In the genomic region with DNA sequence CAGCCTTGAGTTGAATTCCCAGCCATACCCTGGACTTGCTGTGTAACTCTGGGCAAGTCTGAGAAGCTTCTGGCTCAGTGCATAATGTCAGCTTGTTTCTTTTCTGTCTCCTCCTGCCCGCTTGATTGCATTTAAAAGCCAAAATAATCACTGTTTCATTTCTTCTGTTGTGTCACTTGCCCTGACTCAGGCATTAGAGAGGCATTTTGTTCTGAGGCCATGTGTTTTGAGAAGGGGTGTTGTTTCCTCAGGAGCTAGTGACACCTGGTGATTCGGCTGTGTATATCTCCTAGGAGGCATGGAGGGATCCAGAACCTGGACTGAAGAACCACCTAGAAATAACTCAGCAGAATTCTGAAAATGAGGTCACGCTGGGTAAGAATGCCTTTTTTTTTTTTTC, we compare ENCODE assay signal across 9 cellular contexts. TPM values are rescaled to one million over a fixed set of nuclear protein-coding genes. Genes with fewer than 3 reads are reported as not detected.
DNase-seq lines count a peak whose midpoint lies in the region; ATAC-seq and TF ChIP-seq lines count a peak whose summit lies in the region.
"Had no signal": no experiment of that assay in that cellular context is flagged by ENCODE, and none has a peak within 500 bp of the region (broad histone marks: within the 10 kb centered on the region; RNA-seq: fewer than 3 reads in every experiment).

No MANE protein-coding gene starts in this region.

- peaks cover 23% of the 10 kb centered on the region for H3K4me1 Mint-ChIP-seq in WTC11

- H3K4me3 ChIP-seq in BE2C (ENCODE audit: low read depth, low read length) (no peak overlapping the region), HL-60 (replicated peaks; ENCODE audit: insufficient read depth, low read length) (no peak overlapping the region), vagina (no peak overlapping the region)

- POLR2A ChIA-PET in WTC11 (lab: Charles Lee): interaction anchor here (0.7 to 1.7 kb wide), 3 partner anchors 16 to 38 kb away, joined by 3 to 6 read pairs (median 4); a partner anchor contains a TSS

- H3K27me3 ChIP-seq in BE2C (no peaks in the 10 kb centered on the region), HL-60 (ENCODE audit: insufficient read depth, poor library complexity, severe bottlenecking) (no peaks in the 10 kb centered on the region), vagina (no peaks in the 10 kb centered on the region)

- H3K4me1 ChIP-seq in BE2C (no peaks in the 10 kb centered on the region), vagina (peaks cover 15% of the 10 kb centered on the region)

- TF ChIP-seq CTCF in BE2C (IDR thresholded peaks at IDR 0.05; ENCODE audit: low read depth, low read length) (peak; percentile 29), HL-60 (IDR thresholded peaks at IDR 0.05; ENCODE audit: insufficient read depth, low read length) (no peak), WTC11 (IDR thresholded peaks at IDR 0.05) (no peak), vagina (IDR thresholded peaks at IDR 0.05) (no peak)

- no peaks in the 10 kb centered on the region for H3K9me3 Mint-ChIP-seq in WTC11

- intact Hi-C loops in vagina (cut with DNase I): no loop called here

- H3K27ac Mint-ChIP-seq in WTC11: peak overlapping the region; percentile 91

- peaks cover 14% of the 10 kb centered on the region for H3K36me3 ChIP-seq in BE2C
- H3K36me3 ChIP-seq in vagina: peaks cover 0 to 58% of the 10 kb centered on the region in 2 donors

- peaks cover 8% of the 10 kb centered on the region for H3K27me3 Mint-ChIP-seq in WTC11 (ENCODE audit: low read depth)

- no peak for TF ChIP-seq POLR2A in vagina (IDR thresholded peaks at IDR 0.05)

- CTCF ChIA-PET in WTC11 (lab: Charles Lee): interaction anchor here (0.5 to 11.7 kb wide), 12 partner anchors 13 to 305 kb away, joined by 3 to 139 read pairs (median 6); a partner anchor contains a TSS

- DNase-seq in BE2C (no peak), HL-60 (ENCODE audit: low read depth in 1 of 2, low spot score in 1 of 2) (peak in 1 of 2 experiments; percentile 43), WTC11 (ENCODE audit: low spot score) (no peak), globus pallidus (ENCODE audit: low spot score) (peak; percentile 51), occipital lobe (lab: John Stamatoyannopoulos, UW) (no peak), vagina (ENCODE audit: extremely low spot score in 2 of 2) (no peak)
- DNase-seq: NCI-H345 had no signal

- H3K9me3 ChIP-seq in BE2C (no peaks in the 10 kb centered on the region), vagina (no peaks in the 10 kb centered on the region)

- 0 out of 2 replicates have a peak overlapping the region, but pooled peaks have one; percentile 3 for H3K27ac ChIP-seq in HL-60 (replicated peaks)
- no peak overlapping the region for H3K27ac ChIP-seq in vagina

- H3K4me3 Mint-ChIP-seq in WTC11: no peak overlapping the region

- H3K36me3 Mint-ChIP-seq in WTC11: peaks cover 37% of the 10 kb centered on the region

- ATAC-seq in WTC11 (peak; percentile 55), GM18858 (IDR thresholded peaks at IDR 0.05; ENCODE audit: unreplicated experiment) (no peak), HG03139 (IDR thresholded peaks at IDR 0.05; ENCODE audit: unreplicated experiment) (no peak)

TF ChIP-seq in WTC11, 78 proteins besides CTCF, POLR2A, EP300 and RAD21 (continues in another document):
- TF ChIP-seq, protein P1, sequence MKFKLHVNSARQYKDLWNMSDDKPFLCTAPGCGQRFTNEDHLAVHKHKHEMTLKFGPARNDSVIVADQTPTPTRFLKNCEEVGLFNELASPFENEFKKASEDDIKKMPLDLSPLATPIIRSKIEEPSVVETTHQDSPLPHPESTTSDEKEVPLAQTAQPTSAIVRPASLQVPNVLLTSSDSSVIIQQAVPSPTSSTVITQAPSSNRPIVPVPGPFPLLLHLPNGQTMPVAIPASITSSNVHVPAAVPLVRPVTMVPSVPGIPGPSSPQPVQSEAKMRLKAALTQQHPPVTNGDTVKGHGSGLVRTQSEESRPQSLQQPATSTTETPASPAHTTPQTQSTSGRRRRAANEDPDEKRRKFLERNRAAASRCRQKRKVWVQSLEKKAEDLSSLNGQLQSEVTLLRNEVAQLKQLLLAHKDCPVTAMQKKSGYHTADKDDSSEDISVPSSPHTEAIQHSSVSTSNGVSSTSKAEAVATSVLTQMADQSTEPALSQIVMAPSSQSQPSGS (CRISPR knock-in tag; IDR thresholded peaks at IDR 0.05; ENCODE audit: borderline replicate concordance, low read depth): no peak
- TF ChIP-seq, protein P2, sequence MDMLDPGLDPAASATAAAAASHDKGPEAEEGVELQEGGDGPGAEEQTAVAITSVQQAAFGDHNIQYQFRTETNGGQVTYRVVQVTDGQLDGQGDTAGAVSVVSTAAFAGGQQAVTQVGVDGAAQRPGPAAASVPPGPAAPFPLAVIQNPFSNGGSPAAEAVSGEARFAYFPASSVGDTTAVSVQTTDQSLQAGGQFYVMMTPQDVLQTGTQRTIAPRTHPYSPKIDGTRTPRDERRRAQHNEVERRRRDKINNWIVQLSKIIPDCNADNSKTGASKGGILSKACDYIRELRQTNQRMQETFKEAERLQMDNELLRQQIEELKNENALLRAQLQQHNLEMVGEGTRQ (CRISPR knock-in tag; IDR thresholded peaks at IDR 0.05): no peak
- TF ChIP-seq TP53 (CRISPR knock-in tag; IDR thresholded peaks at IDR 0.05): no peak
- TF ChIP-seq, protein P3, sequence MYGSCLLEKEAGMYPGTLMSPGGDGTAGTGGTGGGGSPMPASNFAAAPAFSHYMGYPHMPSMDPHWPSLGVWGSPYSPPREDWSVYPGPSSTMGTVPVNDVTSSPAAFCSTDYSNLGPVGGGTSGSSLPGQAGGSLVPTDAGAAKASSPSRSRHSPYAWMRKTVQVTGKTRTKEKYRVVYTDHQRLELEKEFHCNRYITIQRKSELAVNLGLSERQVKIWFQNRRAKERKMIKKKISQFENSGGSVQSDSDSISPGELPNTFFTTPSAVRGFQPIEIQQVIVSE (CRISPR knock-in tag; IDR thresholded peaks at IDR 0.05; ENCODE audit: borderline replicate concordance): no peak
- TF ChIP-seq, protein P4, sequence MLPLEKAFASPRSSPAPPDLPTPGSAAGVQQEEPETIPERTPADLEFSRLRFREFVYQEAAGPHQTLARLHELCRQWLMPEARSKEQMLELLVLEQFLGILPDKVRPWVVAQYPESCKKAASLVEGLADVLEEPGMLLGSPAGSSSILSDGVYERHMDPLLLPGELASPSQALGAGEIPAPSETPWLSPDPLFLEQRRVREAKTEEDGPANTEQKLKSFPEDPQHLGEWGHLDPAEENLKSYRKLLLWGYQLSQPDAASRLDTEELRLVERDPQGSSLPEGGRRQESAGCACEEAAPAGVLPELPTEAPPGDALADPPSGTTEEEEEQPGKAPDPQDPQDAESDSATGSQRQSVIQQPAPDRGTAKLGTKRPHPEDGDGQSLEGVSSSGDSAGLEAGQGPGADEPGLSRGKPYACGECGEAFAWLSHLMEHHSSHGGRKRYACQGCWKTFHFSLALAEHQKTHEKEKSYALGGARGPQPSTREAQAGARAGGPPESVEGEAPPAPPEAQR (CRISPR knock-in tag; IDR thresholded peaks at IDR 0.05): no peak
- no peak for TF ChIP-seq CREM (CRISPR knock-in tag; IDR thresholded peaks at IDR 0.05)
- no peak for TF ChIP-seq SP1 (CRISPR knock-in tag; conservative IDR thresholded peaks at IDR 0.05)
- TF ChIP-seq, protein P5, sequence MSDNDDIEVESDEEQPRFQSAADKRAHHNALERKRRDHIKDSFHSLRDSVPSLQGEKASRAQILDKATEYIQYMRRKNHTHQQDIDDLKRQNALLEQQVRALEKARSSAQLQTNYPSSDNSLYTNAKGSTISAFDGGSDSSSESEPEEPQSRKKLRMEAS (CRISPR knock-in tag; IDR thresholded peaks at IDR 0.05): peak; percentile 37; the same call in 1 of the 2 replicates
- TF ChIP-seq NR1H2 (CRISPR knock-in tag; IDR thresholded peaks at IDR 0.05): no peak
- TF ChIP-seq, protein P6, sequence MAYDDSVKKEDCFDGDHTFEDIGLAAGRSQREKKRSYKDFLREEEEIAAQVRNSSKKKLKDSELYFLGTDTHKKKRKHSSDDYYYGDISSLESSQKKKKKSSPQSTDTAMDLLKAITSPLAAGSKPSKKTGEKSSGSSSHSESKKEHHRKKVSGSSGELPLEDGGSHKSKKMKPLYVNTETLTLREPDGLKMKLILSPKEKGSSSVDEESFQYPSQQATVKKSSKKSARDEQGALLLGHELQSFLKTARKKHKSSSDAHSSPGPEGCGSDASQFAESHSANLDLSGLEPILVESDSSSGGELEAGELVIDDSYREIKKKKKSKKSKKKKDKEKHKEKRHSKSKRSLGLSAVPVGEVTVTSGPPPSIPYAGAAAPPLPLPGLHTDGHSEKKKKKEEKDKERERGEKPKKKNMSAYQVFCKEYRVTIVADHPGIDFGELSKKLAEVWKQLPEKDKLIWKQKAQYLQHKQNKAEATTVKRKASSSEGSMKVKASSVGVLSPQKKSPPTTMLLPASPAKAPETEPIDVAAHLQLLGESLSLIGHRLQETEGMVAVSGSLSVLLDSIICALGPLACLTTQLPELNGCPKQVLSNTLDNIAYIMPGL (CRISPR knock-in tag; IDR thresholded peaks at IDR 0.05): 0 out of 2 replicates have a peak, but pooled peaks have one; percentile 34
- no peak for TF ChIP-seq NFE2L1 (CRISPR knock-in tag; IDR thresholded peaks at IDR 0.05)

RNA-seq across cellular contexts. Expression of a gene that starts 16.0 kb away (rescaled TPM):
- 37.9 TPM for polyA plus RNA-seq in BE2C (2012; ENCODE audit: insufficient read depth, insufficient read length, low read depth)
- total RNA-seq in WTC11 (2021) (21.2 to 22.6 TPM (median 21.4 TPM) in 3 replicates), occipital lobe (25.7 TPM), vagina (24.1 TPM)

RNA-seq across cellular contexts. Expression of a gene that starts 19.9 kb away (rescaled TPM):
- 6.4 TPM for polyA plus RNA-seq in BE2C (2012; ENCODE audit: insufficient read depth, insufficient read length, low read depth)
- 14.9 to 16.2 TPM (median 15.3 TPM) in 3 replicates for total RNA-seq in WTC11 (2021)
- total RNA-seq in occipital lobe: 1.9 TPM
- 12.3 TPM for total RNA-seq in vagina

RNA-seq across cellular contexts. Expression of a gene that starts 37.3 kb away (rescaled TPM):
- 24.2 TPM for polyA plus RNA-seq in BE2C (2012; ENCODE audit: insufficient read depth, insufficient read length, low read depth)
- 39.6 to 51.9 TPM (median 44.4 TPM) in 3 replicates for total RNA-seq in WTC11 (2021)
- 32.6 TPM for total RNA-seq in occipital lobe
- total RNA-seq in vagina: 7.9 TPM
